In the genomic region with DNA sequence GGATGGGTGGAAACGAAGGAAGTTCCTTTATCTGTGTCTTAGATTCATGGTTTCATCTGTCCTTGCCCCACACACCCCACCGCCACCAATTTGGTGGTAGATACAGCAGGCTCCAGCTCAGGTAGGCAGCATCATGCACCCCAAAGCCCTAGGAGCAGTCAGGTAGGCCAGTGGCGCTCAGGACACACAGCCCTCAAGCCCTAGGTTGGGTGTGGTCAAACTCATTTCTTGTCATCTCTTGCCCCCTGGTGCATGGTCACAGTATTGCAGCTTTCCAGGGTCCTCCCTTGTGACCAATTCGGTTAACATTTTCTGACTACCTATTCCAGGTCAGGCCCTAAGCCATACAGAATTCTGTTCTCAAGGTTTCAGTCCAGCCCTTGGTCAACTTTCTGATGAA, we compare ENCODE assay signal across 9 cellular contexts. TPM values are rescaled to one million over a fixed set of nuclear protein-coding genes. Genes with fewer than 3 reads are reported as not detected.
A peak's percentile ranks its signal among the peaks of the same experiment; 100 is the strongest.
DNase-seq lines count a peak whose midpoint lies in the region; ATAC-seq and TF ChIP-seq lines count a peak whose summit lies in the region.
"Had no signal": no experiment of that assay in that cellular context is flagged by ENCODE, and none has a peak within 500 bp of the region (broad histone marks: within the 10 kb centered on the region; RNA-seq: fewer than 3 reads in every experiment).

No MANE protein-coding gene starts in this region.

- no peaks in the 10 kb centered on the region for H3K9me3 ChIP-seq in SU-DHL-6 (ENCODE audit: insufficient read depth, low read length)

- H3K4me3 ChIP-seq in SU-DHL-6 (ENCODE audit: insufficient read depth, low read length, poor library complexity, severe bottlenecking), result no peak overlapping the region
- no peak overlapping the region for H3K4me3 ChIP-seq in kidney epithelial cell (ENCODE audit: low read depth, low read length)

- H3K27me3 ChIP-seq in SU-DHL-6 (ENCODE audit: low read length), result no peaks in the 10 kb centered on the region
- H3K27me3 ChIP-seq in kidney epithelial cell (ENCODE audit: control insufficient read depth, insufficient read depth, low read length), result no peaks in the 10 kb centered on the region

- H3F3A ChIP-seq in SU-DHL-6 (ENCODE audit: insufficient read depth), result no peaks in the 10 kb centered on the region

- DNase-seq in CMK (ENCODE audit: low read depth) (peak; percentile 15), HPDE6-E6E7 (ENCODE audit: extremely low spot score) (peak; percentile 23), amniotic epithelial cell (ENCODE audit: low read depth) (peak; percentile 6), kidney epithelial cell (ENCODE audit: low read depth) (no peak), hepatic stellate cell (ENCODE audit: low spot score) (no peak)
- peak; percentile 10 for DNase-seq in stimulated activated CD8-positive, alpha-beta memory T cell treated with anti-CD3 and anti-CD28 coated beads, Interleukin-12 subunit alpha, Interleukin-12 subunit beta, amount 100 ng/mL, for 4 hours (ENCODE audit: low read depth)

- ATAC-seq in GM19023 (IDR thresholded peaks at IDR 0.05; ENCODE audit: unreplicated experiment), result peak; percentile 95

- TF ChIP-seq CTCF in SU-DHL-6 (IDR thresholded peaks at IDR 0.05; ENCODE audit: insufficient read depth, low read length, poor library complexity, severe bottlenecking), result peak; percentile 30
- TF ChIP-seq CTCF in kidney epithelial cell (IDR thresholded peaks at IDR 0.05; ENCODE audit: insufficient read depth, low read length, poor library complexity, severe bottlenecking), result peak; percentile 40

- no peaks in the 10 kb centered on the region for H3K36me3 ChIP-seq in SU-DHL-6 (ENCODE audit: low read length)
- no peaks in the 10 kb centered on the region for H3K36me3 ChIP-seq in kidney epithelial cell (ENCODE audit: control insufficient read depth, insufficient read depth, low read length)

- H2AFZ ChIP-seq in SU-DHL-6 (ENCODE audit: low read depth, low read length, severe bottlenecking), result no peak overlapping the region

- H3K9me2 ChIP-seq in SU-DHL-6 (replicated peaks; ENCODE audit: insufficient read depth, low read length), result no peaks in the 10 kb centered on the region

- no peak overlapping the region for H3K4me2 ChIP-seq in SU-DHL-6 (ENCODE audit: low read depth, low read length, poor library complexity, severe bottlenecking)

- no peaks in the 10 kb centered on the region for H4K20me1 ChIP-seq in SU-DHL-6 (ENCODE audit: low read depth, low read length)

- H3K79me2 ChIP-seq in SU-DHL-6 (ENCODE audit: insufficient read depth, low read length), result no peaks in the 10 kb centered on the region

- H3K9ac ChIP-seq in SU-DHL-6 (ENCODE audit: low read length), result no peak overlapping the region

- no peak overlapping the region for H3K27ac ChIP-seq in SU-DHL-6 (ENCODE audit: low read depth, low read length)

RNA-seq across cellular contexts. Expression of a gene that starts 14.5 kb away (rescaled TPM):
- under 0.01 and 0.33 TPM in 2 replicates for total RNA-seq in kidney epithelial cell
- total RNA-seq: activated CD8-positive, alpha-beta memory T cell treated with anti-CD3 and anti-CD28 coated beads for 36 hours had no signal

RNA-seq across cellular contexts. Expression of a gene that starts 35.0 kb away (rescaled TPM):
- total RNA-seq in kidney epithelial cell, result not detected in 2 replicates
- total RNA-seq: activated CD8-positive, alpha-beta memory T cell treated with anti-CD3 and anti-CD28 coated beads for 36 hours had no signal

RNA-seq across cellular contexts. Expression of a gene that starts 53.7 kb away (rescaled TPM):
- not detected in 2 replicates for total RNA-seq in kidney epithelial cell
- total RNA-seq: activated CD8-positive, alpha-beta memory T cell treated with anti-CD3 and anti-CD28 coated beads for 36 hours had no signal

Comparison
In these comparisons a context has a peak if more than half of its experiments do, and no peak if none do; other contexts are left out.
1. DNase-seq: peak in CMK (single experiment), HPDE6-E6E7 (single experiment), amniotic epithelial cell (single experiment) and stimulated activated CD8-positive, alpha-beta memory T cell treated with anti-CD3 and anti-CD28 coated beads, Interleukin-12 subunit alpha, Interleukin-12 subunit beta, amount 100 ng/mL, for 4 hours (single experiment); none in kidney epithelial cell (single experiment) and hepatic stellate cell (single experiment).